ENCODE assay signal across 1 cellular context in the genomic region with DNA sequence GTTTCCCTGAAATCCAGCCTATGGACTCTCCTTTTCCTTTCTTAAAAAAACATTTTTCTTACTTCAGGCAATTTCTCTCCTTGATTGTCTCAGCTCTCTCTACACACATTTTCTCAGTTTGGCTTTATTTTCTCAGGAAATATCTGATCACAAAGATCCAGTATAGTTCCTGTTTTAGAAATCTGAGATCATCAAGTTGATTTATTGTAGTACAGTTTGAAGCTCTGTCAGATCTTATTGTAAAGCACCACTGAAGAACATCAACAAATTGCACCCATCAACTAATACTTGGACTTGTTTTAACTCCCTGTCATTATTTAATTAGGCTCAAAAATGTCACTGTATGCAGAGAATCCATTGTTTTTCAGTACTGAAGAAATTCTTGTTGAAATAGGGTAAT.
TF ChIP-seq lines count a peak whose summit lies in the region.

No MANE protein-coding gene starts in this region.

TF ChIP-seq in endothelial cell of umbilical vein, 7 proteins besides CTCF, POLR2A, EP300 and RAD21:
- TF ChIP-seq JUN (IDR thresholded peaks at IDR 0.05; ENCODE audit: borderline replicate concordance, insufficient read depth, insufficient read length, low read depth) = peak; percentile 47
- no peak for TF ChIP-seq EZH2 (IDR thresholded peaks at IDR 0.05; ENCODE audit: borderline replicate concordance, low read depth, low read length, severe bottlenecking)
